ENCODE assay signal across 8 cellular contexts in genomic region chr13:114099918-114100445, GRCh38. TPM values are rescaled to one million over a fixed set of nuclear protein-coding genes. Genes with fewer than 3 reads are reported as not detected.
DNase-seq lines count a peak whose midpoint lies in the region; ATAC-seq and TF ChIP-seq lines count a peak whose summit lies in the region.

No MANE protein-coding gene starts in this region.

- DNase-seq in BE2C (peak; percentile 67), HPDE6-E6E7 (ENCODE audit: extremely low spot score) (peak; percentile 51), body of pancreas (peak in 2 of 4 donors; percentile 43 to 45), mesendoderm (peak; percentile 92), Kasumi-1 (lab: John Stamatoyannopoulos, UW) (no peak)

- no peaks in the 10 kb centered on the region for H3K27me3 ChIP-seq in BE2C
- H3K27me3 ChIP-seq in body of pancreas: no peaks in the 10 kb centered on the region
- no peaks in the 10 kb centered on the region for H3K27me3 ChIP-seq in mesendoderm (ENCODE audit: insufficient read depth, low read length, poor library complexity)

- H4K8ac ChIP-seq in mesendoderm (ENCODE audit: low read depth, low read length): no peak overlapping the region

- H3K56ac ChIP-seq in mesendoderm (ENCODE audit: low read length): no peak overlapping the region

- H3K36me3 ChIP-seq in BE2C (peaks cover 2% of the 10 kb centered on the region; the same call in 1 of the 2 replicates), body of pancreas (replicated peaks in 1 of 2; ENCODE audit: insufficient read depth in 1 of 2, low read depth in 2 of 2) (no peaks in the 10 kb centered on the region), mesendoderm (ENCODE audit: control insufficient read depth, insufficient read depth, low read length) (no peaks in the 10 kb centered on the region)

- H3K18ac ChIP-seq in mesendoderm (ENCODE audit: low read length): no peak overlapping the region

- intact Hi-C loops in body of pancreas (cut with DNase I): no loop called here

- no peak overlapping the region for H2BK120ac ChIP-seq in mesendoderm (ENCODE audit: low read depth, low read length)

- no peak overlapping the region for H2BK15ac ChIP-seq in mesendoderm (replicated peaks; ENCODE audit: low read depth)

- H3K79me2 ChIP-seq in mesendoderm (ENCODE audit: control insufficient read depth, insufficient read depth, low read length): peaks cover 6% of the 10 kb centered on the region

- peak; percentile 36 for ATAC-seq in body of pancreas
- no peak for ATAC-seq in HG03280 (IDR thresholded peaks at IDR 0.05; ENCODE audit: unreplicated experiment)
- ATAC-seq in HG03175 (IDR thresholded peaks at IDR 0.05; ENCODE audit: unreplicated experiment): no peak
- no peak for ATAC-seq in HG03039 (IDR thresholded peaks at IDR 0.05; ENCODE audit: unreplicated experiment)

- no peaks in the 10 kb centered on the region for H3K9me3 ChIP-seq in BE2C
- H3K9me3 ChIP-seq in body of pancreas: no peaks in the 10 kb centered on the region

- no peak overlapping the region for H3K4me2 ChIP-seq in mesendoderm (ENCODE audit: low read length)

- H3K79me1 ChIP-seq in mesendoderm (ENCODE audit: low read length): peaks cover 4% of the 10 kb centered on the region

- H3K4me3 ChIP-seq in BE2C (ENCODE audit: low read depth, low read length): no peak overlapping the region
- no peak overlapping the region for H3K4me3 ChIP-seq in body of pancreas
- no peak overlapping the region for H3K4me3 ChIP-seq in mesendoderm (ENCODE audit: low read length)

- peaks cover 24% of the 10 kb centered on the region for H3K4me1 ChIP-seq in BE2C
- peaks cover 31% of the 10 kb centered on the region for H3K4me1 ChIP-seq in body of pancreas
- H3K4me1 ChIP-seq in mesendoderm (ENCODE audit: control insufficient read depth, low read depth, low read length): no peaks in the 10 kb centered on the region

- no peak overlapping the region for H2BK5ac ChIP-seq in mesendoderm (ENCODE audit: low read length)

- 67 to 76% methylated on average over 16 to 17 of the region's 25 CpGs for WGBS in body of pancreas, 2 donors
- WGBS in mesendoderm (ENCODE audit: extremely low coverage, insufficient coverage, low lambda C conversion rate): no CpG with 5 or more reads among the region's 25 CpGs

- H3K9ac ChIP-seq in mesendoderm (ENCODE audit: low read length): no peak overlapping the region

- H3K23ac ChIP-seq in mesendoderm (ENCODE audit: low read length): no peak overlapping the region

- no peak overlapping the region for H3K4ac ChIP-seq in mesendoderm (ENCODE audit: low read depth, low read length)

- no peak overlapping the region for H4K5ac ChIP-seq in mesendoderm (ENCODE audit: low read length)

- no peak for TF ChIP-seq POLR2A in body of pancreas (IDR thresholded peaks at IDR 0.05)

- TF ChIP-seq CTCF in BE2C (IDR thresholded peaks at IDR 0.05; ENCODE audit: low read depth, low read length): no peak
- TF ChIP-seq CTCF in body of pancreas (IDR thresholded peaks at IDR 0.05): no peak

- no peak overlapping the region for H2AK5ac ChIP-seq in mesendoderm (ENCODE audit: low read length)

- H3K27ac ChIP-seq in body of pancreas: peak overlapping the region; percentile 62 to 78 (median 70)
- peak overlapping the region; percentile 9 for H3K27ac ChIP-seq in mesendoderm (ENCODE audit: low read depth, low read length)

RNA-seq across cellular contexts. Expression of gene RASA3, which starts 32.4 kb away (rescaled TPM):
- polyA plus RNA-seq in BE2C (2012; ENCODE audit: insufficient read depth, insufficient read length, low read depth): 5.1 TPM
- total RNA-seq in body of pancreas: 10 to 100 TPM; 10.2 to 19.2 TPM
- 11.0 TPM for polyA plus RNA-seq in mesendoderm (2013, experiment 1 of 2)
- polyA plus RNA-seq in mesendoderm (2013, experiment 2 of 2): 11.3 TPM

Comparison
In these comparisons a context has a peak if more than half of its experiments do, and no peak if none do; other contexts are left out.
1. DNase-seq: peak in BE2C (single experiment), HPDE6-E6E7 (single experiment) and mesendoderm (single experiment); none in Kasumi-1 (0 of 2).